ENCODE assay signal across 1 cellular context in the genomic region with DNA sequence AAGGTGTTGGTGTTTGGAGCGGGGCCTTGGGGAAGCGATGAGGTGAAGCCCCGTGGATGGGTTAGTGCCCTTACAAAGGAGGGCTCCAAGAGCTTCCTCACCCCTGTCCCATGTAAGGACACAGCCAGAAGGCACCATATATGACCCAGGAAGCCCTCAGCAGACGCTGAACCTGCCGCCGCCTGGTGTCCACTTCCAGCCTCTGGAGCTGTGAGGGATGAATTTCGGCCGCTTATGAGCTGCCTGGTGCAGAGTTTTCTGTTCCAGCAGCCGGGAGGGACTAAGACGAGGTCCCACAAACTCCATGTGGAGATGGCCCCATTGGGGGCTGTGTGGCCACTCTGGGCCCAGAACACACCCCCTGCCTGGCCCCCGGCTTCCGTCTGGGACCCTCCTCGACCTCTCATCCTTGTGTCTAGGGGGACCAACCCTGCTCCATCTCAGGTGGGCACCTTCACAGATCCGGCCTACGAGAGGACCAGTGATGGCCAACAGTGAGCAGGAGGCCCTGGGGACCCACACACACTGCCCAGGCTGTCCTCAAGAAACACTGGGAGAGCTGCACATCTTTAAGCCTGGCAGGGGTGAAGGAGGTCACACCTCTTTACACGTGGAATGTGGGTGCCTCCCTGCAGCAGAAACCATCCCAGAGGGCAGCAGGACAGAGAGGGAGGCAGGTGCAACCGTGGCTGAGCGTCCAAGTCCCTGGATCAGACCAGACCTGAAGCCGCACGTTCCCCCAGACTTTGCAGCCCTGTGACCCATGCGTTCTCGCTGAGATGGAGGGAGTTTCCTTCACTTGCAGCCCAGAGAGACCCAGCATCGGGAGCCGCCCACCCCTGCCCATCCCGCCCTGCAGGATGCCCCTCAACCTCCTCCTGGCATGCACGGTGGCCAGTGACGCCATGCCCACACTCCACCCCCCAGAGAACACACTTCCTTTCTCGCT.
TF ChIP-seq lines count a peak whose summit lies in the region.

No MANE protein-coding gene starts in this region.

TF ChIP-seq in WTC11, 78 proteins besides CTCF, POLR2A, EP300 and RAD21 (continued from another document):
- TF ChIP-seq, protein P1, sequence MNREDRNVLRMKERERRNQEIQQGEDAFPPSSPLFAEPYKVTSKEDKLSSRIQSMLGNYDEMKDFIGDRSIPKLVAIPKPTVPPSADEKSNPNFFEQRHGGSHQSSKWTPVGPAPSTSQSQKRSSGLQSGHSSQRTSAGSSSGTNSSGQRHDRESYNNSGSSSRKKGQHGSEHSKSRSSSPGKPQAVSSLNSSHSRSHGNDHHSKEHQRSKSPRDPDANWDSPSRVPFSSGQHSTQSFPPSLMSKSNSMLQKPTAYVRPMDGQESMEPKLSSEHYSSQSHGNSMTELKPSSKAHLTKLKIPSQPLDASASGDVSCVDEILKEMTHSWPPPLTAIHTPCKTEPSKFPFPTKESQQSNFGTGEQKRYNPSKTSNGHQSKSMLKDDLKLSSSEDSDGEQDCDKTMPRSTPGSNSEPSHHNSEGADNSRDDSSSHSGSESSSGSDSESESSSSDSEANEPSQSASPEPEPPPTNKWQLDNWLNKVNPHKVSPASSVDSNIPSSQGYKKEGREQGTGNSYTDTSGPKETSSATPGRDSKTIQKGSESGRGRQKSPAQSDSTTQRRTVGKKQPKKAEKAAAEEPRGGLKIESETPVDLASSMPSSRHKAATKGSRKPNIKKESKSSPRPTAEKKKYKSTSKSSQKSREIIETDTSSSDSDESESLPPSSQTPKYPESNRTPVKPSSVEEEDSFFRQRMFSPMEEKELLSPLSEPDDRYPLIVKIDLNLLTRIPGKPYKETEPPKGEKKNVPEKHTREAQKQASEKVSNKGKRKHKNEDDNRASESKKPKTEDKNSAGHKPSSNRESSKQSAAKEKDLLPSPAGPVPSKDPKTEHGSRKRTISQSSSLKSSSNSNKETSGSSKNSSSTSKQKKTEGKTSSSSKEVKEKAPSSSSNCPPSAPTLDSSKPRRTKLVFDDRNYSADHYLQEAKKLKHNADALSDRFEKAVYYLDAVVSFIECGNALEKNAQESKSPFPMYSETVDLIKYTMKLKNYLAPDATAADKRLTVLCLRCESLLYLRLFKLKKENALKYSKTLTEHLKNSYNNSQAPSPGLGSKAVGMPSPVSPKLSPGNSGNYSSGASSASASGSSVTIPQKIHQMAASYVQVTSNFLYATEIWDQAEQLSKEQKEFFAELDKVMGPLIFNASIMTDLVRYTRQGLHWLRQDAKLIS (CRISPR knock-in tag; IDR thresholded peaks at IDR 0.05; ENCODE audit: borderline replicate concordance), result no peak
- TF ChIP-seq, protein P2, sequence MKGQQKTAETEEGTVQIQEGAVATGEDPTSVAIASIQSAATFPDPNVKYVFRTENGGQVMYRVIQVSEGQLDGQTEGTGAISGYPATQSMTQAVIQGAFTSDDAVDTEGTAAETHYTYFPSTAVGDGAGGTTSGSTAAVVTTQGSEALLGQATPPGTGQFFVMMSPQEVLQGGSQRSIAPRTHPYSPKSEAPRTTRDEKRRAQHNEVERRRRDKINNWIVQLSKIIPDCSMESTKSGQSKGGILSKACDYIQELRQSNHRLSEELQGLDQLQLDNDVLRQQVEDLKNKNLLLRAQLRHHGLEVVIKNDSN (CRISPR knock-in tag; IDR thresholded peaks at IDR 0.05), result no peak
- no peak for TF ChIP-seq ZBTB21 (CRISPR knock-in tag; IDR thresholded peaks at IDR 0.05; ENCODE audit: borderline replicate concordance)
- TF ChIP-seq ETV6 (CRISPR knock-in tag; IDR thresholded peaks at IDR 0.05), result no peak
- TF ChIP-seq CREM (CRISPR knock-in tag; IDR thresholded peaks at IDR 0.05), result no peak
- TF ChIP-seq, protein P3, sequence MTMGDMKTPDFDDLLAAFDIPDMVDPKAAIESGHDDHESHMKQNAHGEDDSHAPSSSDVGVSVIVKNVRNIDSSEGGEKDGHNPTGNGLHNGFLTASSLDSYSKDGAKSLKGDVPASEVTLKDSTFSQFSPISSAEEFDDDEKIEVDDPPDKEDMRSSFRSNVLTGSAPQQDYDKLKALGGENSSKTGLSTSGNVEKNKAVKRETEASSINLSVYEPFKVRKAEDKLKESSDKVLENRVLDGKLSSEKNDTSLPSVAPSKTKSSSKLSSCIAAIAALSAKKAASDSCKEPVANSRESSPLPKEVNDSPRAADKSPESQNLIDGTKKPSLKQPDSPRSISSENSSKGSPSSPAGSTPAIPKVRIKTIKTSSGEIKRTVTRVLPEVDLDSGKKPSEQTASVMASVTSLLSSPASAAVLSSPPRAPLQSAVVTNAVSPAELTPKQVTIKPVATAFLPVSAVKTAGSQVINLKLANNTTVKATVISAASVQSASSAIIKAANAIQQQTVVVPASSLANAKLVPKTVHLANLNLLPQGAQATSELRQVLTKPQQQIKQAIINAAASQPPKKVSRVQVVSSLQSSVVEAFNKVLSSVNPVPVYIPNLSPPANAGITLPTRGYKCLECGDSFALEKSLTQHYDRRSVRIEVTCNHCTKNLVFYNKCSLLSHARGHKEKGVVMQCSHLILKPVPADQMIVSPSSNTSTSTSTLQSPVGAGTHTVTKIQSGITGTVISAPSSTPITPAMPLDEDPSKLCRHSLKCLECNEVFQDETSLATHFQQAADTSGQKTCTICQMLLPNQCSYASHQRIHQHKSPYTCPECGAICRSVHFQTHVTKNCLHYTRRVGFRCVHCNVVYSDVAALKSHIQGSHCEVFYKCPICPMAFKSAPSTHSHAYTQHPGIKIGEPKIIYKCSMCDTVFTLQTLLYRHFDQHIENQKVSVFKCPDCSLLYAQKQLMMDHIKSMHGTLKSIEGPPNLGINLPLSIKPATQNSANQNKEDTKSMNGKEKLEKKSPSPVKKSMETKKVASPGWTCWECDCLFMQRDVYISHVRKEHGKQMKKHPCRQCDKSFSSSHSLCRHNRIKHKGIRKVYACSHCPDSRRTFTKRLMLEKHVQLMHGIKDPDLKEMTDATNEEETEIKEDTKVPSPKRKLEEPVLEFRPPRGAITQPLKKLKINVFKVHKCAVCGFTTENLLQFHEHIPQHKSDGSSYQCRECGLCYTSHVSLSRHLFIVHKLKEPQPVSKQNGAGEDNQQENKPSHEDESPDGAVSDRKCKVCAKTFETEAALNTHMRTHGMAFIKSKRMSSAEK (CRISPR knock-in tag; IDR thresholded peaks at IDR 0.05; ENCODE audit: borderline replicate concordance), result no peak
- TF ChIP-seq EMX1 (CRISPR knock-in tag; IDR thresholded peaks at IDR 0.05), result no peak
- TF ChIP-seq, protein P4, sequence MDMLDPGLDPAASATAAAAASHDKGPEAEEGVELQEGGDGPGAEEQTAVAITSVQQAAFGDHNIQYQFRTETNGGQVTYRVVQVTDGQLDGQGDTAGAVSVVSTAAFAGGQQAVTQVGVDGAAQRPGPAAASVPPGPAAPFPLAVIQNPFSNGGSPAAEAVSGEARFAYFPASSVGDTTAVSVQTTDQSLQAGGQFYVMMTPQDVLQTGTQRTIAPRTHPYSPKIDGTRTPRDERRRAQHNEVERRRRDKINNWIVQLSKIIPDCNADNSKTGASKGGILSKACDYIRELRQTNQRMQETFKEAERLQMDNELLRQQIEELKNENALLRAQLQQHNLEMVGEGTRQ (CRISPR knock-in tag; IDR thresholded peaks at IDR 0.05), result no peak
TF ChIP-seq in WTC11: peak in this region for 0.
